Comparison of ENCODE assay signal across 10 cellular contexts in the genomic region with DNA sequence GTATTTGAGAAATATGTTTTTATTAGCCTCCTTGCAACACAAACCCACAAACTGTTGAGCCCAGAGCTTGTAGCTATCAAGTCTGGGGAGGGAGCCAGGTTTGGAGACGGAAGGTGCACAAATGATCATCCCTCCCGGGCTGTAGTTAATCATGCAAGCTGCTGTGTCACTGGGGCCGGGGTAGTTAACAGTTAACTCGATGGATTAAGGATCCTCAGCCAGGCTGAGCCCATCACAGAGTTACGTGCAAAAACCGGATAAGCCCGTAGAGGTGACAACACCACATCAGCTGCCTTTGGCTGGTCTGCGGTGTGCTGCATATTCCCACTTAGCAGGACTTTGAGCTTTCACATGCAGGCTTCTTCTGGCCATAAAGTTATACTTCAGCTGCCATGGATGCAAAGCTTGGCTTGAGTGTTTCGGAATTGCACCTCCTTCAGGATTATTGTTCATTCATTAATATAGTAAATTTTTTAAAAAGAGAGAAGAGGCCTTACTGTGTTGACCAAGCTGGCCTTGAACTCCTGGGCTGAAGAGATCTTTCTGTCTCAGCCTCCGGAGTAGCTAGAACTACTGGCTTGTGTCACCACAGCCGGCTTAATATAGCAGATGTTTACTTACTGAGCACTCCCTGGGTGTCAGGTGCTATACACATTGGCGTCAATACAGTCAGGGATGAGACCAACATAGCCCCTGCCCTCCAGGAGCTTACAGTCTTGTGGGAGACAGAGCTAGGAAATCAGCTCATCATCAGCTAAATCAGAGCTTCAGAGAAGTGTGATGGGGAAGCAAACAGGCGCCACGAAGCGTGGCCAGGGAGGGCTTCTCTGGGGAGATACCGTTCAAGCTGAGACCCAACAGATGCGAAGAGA.
DNase-seq lines count a peak whose midpoint lies in the region; ATAC-seq and TF ChIP-seq lines count a peak whose summit lies in the region.
"Had no signal": no experiment of that assay in that cellular context is flagged by ENCODE, and none has a peak within 500 bp of the region (broad histone marks: within the 10 kb centered on the region; RNA-seq: fewer than 3 reads in every experiment).

No MANE protein-coding gene starts in this region.

- H3K27me3 Mint-ChIP-seq in dendritic cell treated with granulocyte-macrophage colony-stimulating factor and Interleukin-4, amounts not matched to agents 40 ng/mL and 50 ng/mL, for 4 days, result no peaks in the 10 kb centered on the region
- H3K27me3 Mint-ChIP-seq in neural progenitor cell (ENCODE audit: insufficient read depth, low read depth), result peaks cover 2% of the 10 kb centered on the region

- no peak overlapping the region for H3K9ac ChIP-seq in neural progenitor cell

- intact Hi-C loops in dendritic cell treated with granulocyte-macrophage colony-stimulating factor and Interleukin-4, amounts not matched to agents 40 ng/mL and 50 ng/mL, for 4 days (cut with micrococcal nuclease), result no loop called here
- intact Hi-C loops in posterior vena cava (cut with DNase I), result no loop called here

- H3K27me3 ChIP-seq in neural progenitor cell, result no peaks in the 10 kb centered on the region

- no peak overlapping the region for H3K4me3 ChIP-seq in neural progenitor cell

- TF ChIP-seq CTCF in neural progenitor cell (IDR thresholded peaks at IDR 0.05), result no peak

- H2AFZ ChIP-seq in neural progenitor cell (replicated peaks), result no peak overlapping the region

- H3K27ac Mint-ChIP-seq in dendritic cell treated with granulocyte-macrophage colony-stimulating factor and Interleukin-4, amounts not matched to agents 40 ng/mL and 50 ng/mL, for 4 days, result peak overlapping the region; percentile 89
- no peak overlapping the region for H3K27ac Mint-ChIP-seq in neural progenitor cell

- H3K4me3 Mint-ChIP-seq in dendritic cell treated with granulocyte-macrophage colony-stimulating factor and Interleukin-4, amounts not matched to agents 40 ng/mL and 50 ng/mL, for 4 days, result no peak overlapping the region
- H3K4me3 Mint-ChIP-seq in neural progenitor cell, result no peak overlapping the region

- no peaks in the 10 kb centered on the region for H3K9me3 Mint-ChIP-seq in dendritic cell treated with granulocyte-macrophage colony-stimulating factor and Interleukin-4, amounts not matched to agents 40 ng/mL and 50 ng/mL, for 4 days
- no peaks in the 10 kb centered on the region for H3K9me3 Mint-ChIP-seq in neural progenitor cell

- DNase-seq in EL (peak; percentile 36), HuH-7.5 (ENCODE audit: low spot score) (peak; percentile 78), neural progenitor cell (ENCODE audit: low spot score) (peak; percentile 11), posterior vena cava (ENCODE audit: low spot score) (no peak), RPMI8226 (no peak), GOT3 (lab: John Stamatoyannopoulos, UW) (no peak)
- DNase-seq: NCI-H187 treated with DMSO at 0.1 percent for 48 hours; stimulated activated CD4-positive, alpha-beta T cell treated with anti-CD3 and anti-CD28 coated beads, Interleukin-15, amount 100 ng/mL, for 24 hours had no signal

- no peaks in the 10 kb centered on the region for H3K4me1 ChIP-seq in neural progenitor cell

- no peaks in the 10 kb centered on the region for H4K20me1 ChIP-seq in neural progenitor cell (ENCODE audit: low read depth)

- H3K36me3 Mint-ChIP-seq in dendritic cell treated with granulocyte-macrophage colony-stimulating factor and Interleukin-4, amounts not matched to agents 40 ng/mL and 50 ng/mL, for 4 days (ENCODE audit: low read depth), result peaks cover 5% of the 10 kb centered on the region
- H3K36me3 Mint-ChIP-seq in neural progenitor cell, result no peaks in the 10 kb centered on the region

- no peaks in the 10 kb centered on the region for H3F3A ChIP-seq in neural progenitor cell (ENCODE audit: low read depth)

- H3K9me3 ChIP-seq in neural progenitor cell (ENCODE audit: low read depth), result no peaks in the 10 kb centered on the region

- ATAC-seq in HG03442 (IDR thresholded peaks at IDR 0.05; ENCODE audit: unreplicated experiment), result no peak

- no peak overlapping the region for H3K27ac ChIP-seq in neural progenitor cell

- H3K79me2 ChIP-seq in neural progenitor cell (ENCODE audit: low read depth), result no peaks in the 10 kb centered on the region

- peaks cover 81% of the 10 kb centered on the region for H3K4me1 Mint-ChIP-seq in dendritic cell treated with granulocyte-macrophage colony-stimulating factor and Interleukin-4, amounts not matched to agents 40 ng/mL and 50 ng/mL, for 4 days (ENCODE audit: low read depth)
- H3K4me1 Mint-ChIP-seq in neural progenitor cell, result peaks cover 30% of the 10 kb centered on the region

- H3K4me2 ChIP-seq in neural progenitor cell, result no peak overlapping the region

- no peaks in the 10 kb centered on the region for H3K36me3 ChIP-seq in neural progenitor cell

Comparison
In these comparisons a context has a peak if more than half of its experiments do, and no peak if none do; other contexts are left out.
1. DNase-seq: peak in EL (single experiment), HuH-7.5 (single experiment) and neural progenitor cell (single experiment); none in posterior vena cava (single experiment), RPMI8226 (single experiment) and GOT3 (single experiment).